Comparison of ENCODE assay signal across 19 cellular contexts in the genomic region with DNA sequence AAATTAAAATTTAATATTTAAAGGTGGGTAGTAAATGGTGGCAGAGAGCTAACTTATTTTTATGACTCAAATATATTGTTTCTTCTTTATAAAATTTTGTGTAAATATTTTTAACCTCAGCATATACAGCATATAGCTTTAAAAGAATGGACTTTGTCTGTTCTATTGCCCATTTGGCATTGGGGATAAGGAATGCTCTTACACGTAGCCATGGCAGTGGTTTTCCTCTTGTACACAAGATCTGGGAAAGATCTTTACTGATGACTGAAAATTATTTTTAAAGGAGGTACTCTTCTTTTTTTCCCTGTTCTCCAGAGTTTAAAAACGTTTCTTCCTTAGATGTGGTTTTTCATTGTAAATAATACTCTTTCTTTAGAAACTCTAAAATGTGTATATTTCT.
"Had no signal": no experiment of that assay in that cellular context is flagged by ENCODE, and none has a peak within 500 bp of the region (broad histone marks: within the 10 kb centered on the region; RNA-seq: fewer than 3 reads in every experiment).

No MANE protein-coding gene starts in this region.

- FAIRE-seq: endometrium had no signal

- H3K27ac Mint-ChIP-seq: activated naive CD8-positive, alpha-beta T cell treated with anti-CD3 and anti-CD28 coated beads, Interleukin-2, amount 10 ng/mL, durations not matched to agents 7 days and 5 days; progenitor cell of endocrine pancreas had no signal

- H3K27me3 ChIP-seq: breast epithelium, dorsolateral prefrontal cortex, spleen, stomach, testis, upper lobe of left lung had no signal

- H3K4me3 ChIP-seq: breast epithelium, stomach, testis, upper lobe of left lung had no signal

- H3K27me3 Mint-ChIP-seq: activated naive CD8-positive, alpha-beta T cell treated with anti-CD3 and anti-CD28 coated beads, Interleukin-2, amount 10 ng/mL, durations not matched to agents 7 days and 5 days; progenitor cell of endocrine pancreas had no signal

- DNase-seq: activated CD4-positive, alpha-beta T cell treated with anti-CD3 and anti-CD28 coated beads, Interleukin-2, amount 50 U/mL, for 1 hour; activated CD8-positive, alpha-beta memory T cell treated with anti-CD3 and anti-CD28 coated beads for 24 hours; activated naive CD8-positive, alpha-beta T cell treated with anti-CD3 and anti-CD28 coated beads, Interleukin-2, amount 10 ng/mL, durations not matched to agents 7 days and 5 days; aorta; dorsolateral prefrontal cortex; foreskin fibroblast; hypothalamus; left ventricle myocardium superior; mesenchymal stem cell; natural killer cell; spleen; stimulated activated CD4-positive, alpha-beta T cell treated with anti-CD3 and anti-CD28 coated beads, Interleukin-1b, Interleukin-23, amount 100 ng/mL, for 48 hours; stomach; testis; upper lobe of left lung had no signal

- H3K4me1 ChIP-seq: breast epithelium, testis had no signal

- H3K36me3 ChIP-seq: breast epithelium, spleen, stomach, upper lobe of left lung had no signal

- H3K36me3 Mint-ChIP-seq: natural killer cell had no signal

- H3K27ac ChIP-seq: breast epithelium, dorsolateral prefrontal cortex, testis, upper lobe of left lung had no signal

- ATAC-seq: left ventricle myocardium superior, natural killer cell, sciatic nerve had no signal

- H3K9me3 ChIP-seq: breast epithelium, spleen, stomach, testis, upper lobe of left lung had no signal

- H3K9me3 Mint-ChIP-seq: activated naive CD8-positive, alpha-beta T cell treated with anti-CD3 and anti-CD28 coated beads, Interleukin-2, amount 10 ng/mL, durations not matched to agents 7 days and 5 days; natural killer cell had no signal
